ENCODE assay signal across 7 cellular contexts in the genomic region with DNA sequence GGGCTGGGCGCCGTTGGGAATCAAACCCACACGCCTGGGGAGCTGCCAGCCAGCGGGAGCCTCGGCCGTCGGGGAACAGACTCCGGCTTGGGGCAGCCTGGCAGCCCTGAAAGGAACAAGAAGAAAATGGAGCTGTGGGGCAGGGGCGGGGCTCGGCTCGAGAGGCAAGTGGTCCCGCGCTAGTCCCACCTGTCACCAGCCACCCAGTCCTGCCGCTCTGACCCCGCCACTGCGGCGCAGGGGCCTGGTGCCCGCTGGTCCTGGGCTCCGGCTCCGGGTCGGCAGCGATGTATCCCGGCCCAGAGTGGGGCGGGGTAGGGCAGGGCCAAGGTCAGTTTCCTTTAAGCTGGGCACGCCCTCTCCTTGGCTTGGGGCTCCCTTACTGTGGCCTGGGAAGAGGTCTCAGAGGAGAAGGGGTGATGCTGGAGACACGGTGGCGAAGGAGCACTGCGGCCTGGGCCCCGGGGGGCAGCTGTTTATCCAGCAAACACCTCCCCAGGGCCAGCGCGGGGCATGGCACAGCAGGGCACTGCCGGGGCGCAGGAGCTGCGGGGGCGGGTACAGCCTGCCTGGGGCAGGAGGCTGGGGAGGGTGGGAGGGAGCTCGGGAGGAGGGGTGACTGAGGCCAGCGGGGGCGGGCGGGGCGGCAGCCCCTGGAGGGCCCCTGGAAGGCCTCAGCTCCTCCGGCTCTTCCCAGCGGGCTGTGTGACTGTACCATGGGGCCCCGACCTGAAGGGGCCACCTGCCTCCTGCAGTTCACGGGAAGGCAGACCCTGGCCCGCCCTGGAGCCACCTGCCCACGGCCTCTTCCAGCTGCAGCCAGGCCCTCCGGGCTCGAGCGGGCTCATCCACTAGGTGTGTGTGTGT.
DNase-seq lines count a peak whose midpoint lies in the region; TF ChIP-seq lines count a peak whose summit lies in the region.

No MANE protein-coding gene starts in this region.

- TF ChIP-seq CTCF in GM20000 (IDR thresholded peaks at IDR 0.05; ENCODE audit: extremely low read depth, missing control alignments) (no peak), OCI-LY3 (IDR thresholded peaks at IDR 0.05; ENCODE audit: low read depth, low read length) (no peak), fibroblast of pulmonary artery (IDR thresholded peaks at IDR 0.05; ENCODE audit: low read length, missing control alignments) (no peak), MM.1S (IDR thresholded peaks at IDR 0.05; ENCODE audit: low read length) (no peak)

- H3K9me3 ChIP-seq in OCI-LY3 (ENCODE audit: insufficient read depth, low read length): no peaks in the 10 kb centered on the region
- H3K9me3 ChIP-seq in MM.1S (replicated peaks; ENCODE audit: insufficient read depth, low read length): no peaks in the 10 kb centered on the region

- H3K27ac ChIP-seq in OCI-LY3 (ENCODE audit: low read length): no peak overlapping the region
- peak overlapping the region in 3 of 21 experiments; percentile 27 to 74 (median 31) for H3K27ac ChIP-seq in skin epidermis
- no peak overlapping the region for H3K27ac ChIP-seq in MM.1S (ENCODE audit: low read length)

- H3K27me3 ChIP-seq in OCI-LY3 (ENCODE audit: low read depth, low read length) (peaks cover 7% of the 10 kb centered on the region), MM.1S (replicated peaks; ENCODE audit: insufficient read depth, low read length) (no peaks in the 10 kb centered on the region)

- peak overlapping the region; percentile 37 for H3K4me2 ChIP-seq in OCI-LY3 (ENCODE audit: low read length)
- no peak overlapping the region for H3K4me2 ChIP-seq in MM.1S (ENCODE audit: low read depth, low read length)

- peaks cover 2% of the 10 kb centered on the region for H3F3A ChIP-seq in MM.1S (ENCODE audit: insufficient read depth, low read length)

- H3K9ac ChIP-seq in OCI-LY3 (ENCODE audit: low read length) (no peak overlapping the region), MM.1S (ENCODE audit: low read length) (no peak overlapping the region)

- H2AFZ ChIP-seq in OCI-LY3 (ENCODE audit: low read depth, low read length) (no peak overlapping the region), MM.1S (ENCODE audit: low read length) (no peak overlapping the region)

- H3K4me3 ChIP-seq in OCI-LY3 (ENCODE audit: low read length) (peak overlapping the region; percentile 43; the same call in 1 of the 2 replicates), fibroblast of pulmonary artery (replicated peaks; ENCODE audit: low read depth, low read length) (peak overlapping the region; percentile 39), skin epidermis (peak overlapping the region in 6 of 7 experiments; percentile 10 to 42 (median 31)), MM.1S (ENCODE audit: low read length) (no peak overlapping the region)

- no peaks in the 10 kb centered on the region for H4K20me1 ChIP-seq in OCI-LY3 (ENCODE audit: insufficient read depth, low read length)
- no peaks in the 10 kb centered on the region for H4K20me1 ChIP-seq in MM.1S (ENCODE audit: insufficient read depth, low read length)

- DNase-seq in GM20000 (ENCODE audit: low spot score) (peak; percentile 67), fibroblast of pulmonary artery (ENCODE audit: low read depth) (no peak), anterior cingulate cortex (lab: John Stamatoyannopoulos, UW) (no peak), MM.1S (no peak), NCI-H1105 (lab: John Stamatoyannopoulos, UW) (no peak)

- peaks cover 5% of the 10 kb centered on the region for H3K4me1 ChIP-seq in OCI-LY3 (ENCODE audit: low read length)
- no peaks in the 10 kb centered on the region for H3K4me1 ChIP-seq in MM.1S (ENCODE audit: low read length)

- H3K9me2 ChIP-seq in MM.1S (replicated peaks; ENCODE audit: insufficient read depth, low read length): no peaks in the 10 kb centered on the region

- H3K79me2 ChIP-seq in OCI-LY3 (ENCODE audit: low read length): no peaks in the 10 kb centered on the region
- H3K79me2 ChIP-seq in MM.1S (ENCODE audit: low read length): no peaks in the 10 kb centered on the region

- no peaks in the 10 kb centered on the region for H3K36me3 ChIP-seq in OCI-LY3 (replicated peaks; ENCODE audit: low read depth, low read length)
- no peaks in the 10 kb centered on the region for H3K36me3 ChIP-seq in MM.1S (replicated peaks; ENCODE audit: insufficient read depth, low read length)
